In the genomic region with DNA sequence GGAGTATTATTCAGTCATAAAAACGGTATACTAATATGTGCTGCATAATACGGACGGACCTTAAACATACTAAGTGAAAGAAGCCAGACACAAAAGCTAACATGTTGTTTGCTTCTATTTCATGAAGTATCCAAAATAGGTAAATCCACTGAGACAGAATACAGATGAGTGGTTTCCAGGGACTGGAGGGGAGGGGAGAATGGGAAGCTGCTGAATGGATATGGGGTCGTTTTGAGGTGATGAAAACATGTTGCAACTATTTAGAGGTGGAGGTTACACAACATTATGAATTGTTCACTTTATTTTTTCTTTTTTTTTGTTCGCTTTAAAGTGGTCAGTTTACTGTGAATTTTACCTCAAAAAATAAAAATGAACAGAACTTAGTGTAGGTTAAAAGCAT, we compare ENCODE assay signal across 3 cellular contexts.
TF ChIP-seq lines count a peak whose summit lies in the region.

No MANE protein-coding gene starts in this region.

TF ChIP-seq in HepG2, 621 proteins besides CTCF, POLR2A, EP300 and RAD21:
- TF ChIP-seq CENPT (CRISPR knock-in tag; IDR thresholded peaks at IDR 0.05; ENCODE audit: low read depth) = no peak
- no peak for TF ChIP-seq ZBTB1 (CRISPR knock-in tag; IDR thresholded peaks at IDR 0.05; ENCODE audit: borderline replicate concordance)
- TF ChIP-seq RBM22 (optimal IDR thresholded peaks at IDR 0.05; ENCODE audit: low read length) = peak; percentile 53

TF ChIP-seq in WTC11, 78 proteins besides CTCF, POLR2A, EP300 and RAD21:
- TF ChIP-seq TCF7 (CRISPR knock-in tag; IDR thresholded peaks at IDR 0.05; ENCODE audit: low read depth) (no peak), ATF1 (CRISPR knock-in tag; IDR thresholded peaks at IDR 0.05) (no peak), CREB1 (CRISPR knock-in tag; IDR thresholded peaks at IDR 0.05) (no peak), EMX1 (CRISPR knock-in tag; IDR thresholded peaks at IDR 0.05) (no peak), MXD4 (CRISPR knock-in tag; IDR thresholded peaks at IDR 0.05; ENCODE audit: borderline replicate concordance) (no peak), SMAD3 (CRISPR knock-in tag; IDR thresholded peaks at IDR 0.05; ENCODE audit: borderline replicate concordance) (no peak), GABPB1 (CRISPR knock-in tag; IDR thresholded peaks at IDR 0.05) (no peak), TEAD1 (CRISPR knock-in tag; IDR thresholded peaks at IDR 0.05) (no peak), ZNF671 (CRISPR knock-in tag; IDR thresholded peaks at IDR 0.05) (no peak), NR1H2 (CRISPR knock-in tag; IDR thresholded peaks at IDR 0.05) (no peak), ZNF232 (CRISPR knock-in tag; IDR thresholded peaks at IDR 0.05) (no peak), NFE2L1 (CRISPR knock-in tag; IDR thresholded peaks at IDR 0.05) (no peak), PRRX2 (CRISPR knock-in tag; IDR thresholded peaks at IDR 0.05) (no peak), ZNF423 (CRISPR knock-in tag; IDR thresholded peaks at IDR 0.05) (no peak)
- TF ChIP-seq, protein P1, sequence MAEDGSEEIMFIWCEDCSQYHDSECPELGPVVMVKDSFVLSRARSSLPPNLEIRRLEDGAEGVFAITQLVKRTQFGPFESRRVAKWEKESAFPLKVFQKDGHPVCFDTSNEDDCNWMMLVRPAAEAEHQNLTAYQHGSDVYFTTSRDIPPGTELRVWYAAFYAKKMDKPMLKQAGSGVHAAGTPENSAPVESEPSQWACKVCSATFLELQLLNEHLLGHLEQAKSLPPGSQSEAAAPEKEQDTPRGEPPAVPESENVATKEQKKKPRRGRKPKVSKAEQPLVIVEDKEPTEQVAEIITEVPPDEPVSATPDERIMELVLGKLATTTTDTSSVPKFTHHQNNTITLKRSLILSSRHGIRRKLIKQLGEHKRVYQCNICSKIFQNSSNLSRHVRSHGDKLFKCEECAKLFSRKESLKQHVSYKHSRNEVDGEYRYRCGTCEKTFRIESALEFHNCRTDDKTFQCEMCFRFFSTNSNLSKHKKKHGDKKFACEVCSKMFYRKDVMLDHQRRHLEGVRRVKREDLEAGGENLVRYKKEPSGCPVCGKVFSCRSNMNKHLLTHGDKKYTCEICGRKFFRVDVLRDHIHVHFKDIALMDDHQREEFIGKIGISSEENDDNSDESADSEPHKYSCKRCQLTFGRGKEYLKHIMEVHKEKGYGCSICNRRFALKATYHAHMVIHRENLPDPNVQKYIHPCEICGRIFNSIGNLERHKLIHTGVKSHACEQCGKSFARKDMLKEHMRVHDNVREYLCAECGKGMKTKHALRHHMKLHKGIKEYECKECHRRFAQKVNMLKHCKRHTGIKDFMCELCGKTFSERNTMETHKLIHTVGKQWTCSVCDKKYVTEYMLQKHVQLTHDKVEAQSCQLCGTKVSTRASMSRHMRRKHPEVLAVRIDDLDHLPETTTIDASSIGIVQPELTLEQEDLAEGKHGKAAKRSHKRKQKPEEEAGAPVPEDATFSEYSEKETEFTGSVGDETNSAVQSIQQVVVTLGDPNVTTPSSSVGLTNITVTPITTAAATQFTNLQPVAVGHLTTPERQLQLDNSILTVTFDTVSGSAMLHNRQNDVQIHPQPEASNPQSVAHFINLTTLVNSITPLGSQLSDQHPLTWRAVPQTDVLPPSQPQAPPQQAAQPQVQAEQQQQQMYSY (CRISPR knock-in tag; IDR thresholded peaks at IDR 0.05) = no peak
- TF ChIP-seq, protein P2, sequence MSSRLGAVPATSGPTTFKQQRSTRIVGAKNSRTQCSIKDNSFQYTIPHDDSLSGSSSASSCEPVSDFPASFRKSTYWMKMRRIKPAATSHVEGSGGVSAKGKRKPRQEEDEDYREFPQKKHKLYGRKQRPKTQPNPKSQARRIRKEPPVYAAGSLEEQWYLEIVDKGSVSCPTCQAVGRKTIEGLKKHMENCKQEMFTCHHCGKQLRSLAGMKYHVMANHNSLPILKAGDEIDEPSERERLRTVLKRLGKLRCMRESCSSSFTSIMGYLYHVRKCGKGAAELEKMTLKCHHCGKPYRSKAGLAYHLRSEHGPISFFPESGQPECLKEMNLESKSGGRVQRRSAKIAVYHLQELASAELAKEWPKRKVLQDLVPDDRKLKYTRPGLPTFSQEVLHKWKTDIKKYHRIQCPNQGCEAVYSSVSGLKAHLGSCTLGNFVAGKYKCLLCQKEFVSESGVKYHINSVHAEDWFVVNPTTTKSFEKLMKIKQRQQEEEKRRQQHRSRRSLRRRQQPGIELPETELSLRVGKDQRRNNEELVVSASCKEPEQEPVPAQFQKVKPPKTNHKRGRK (CRISPR knock-in tag; IDR thresholded peaks at IDR 0.05; ENCODE audit: borderline replicate concordance) = no peak
- TF ChIP-seq, protein P3, sequence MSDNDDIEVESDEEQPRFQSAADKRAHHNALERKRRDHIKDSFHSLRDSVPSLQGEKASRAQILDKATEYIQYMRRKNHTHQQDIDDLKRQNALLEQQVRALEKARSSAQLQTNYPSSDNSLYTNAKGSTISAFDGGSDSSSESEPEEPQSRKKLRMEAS (CRISPR knock-in tag; IDR thresholded peaks at IDR 0.05) = no peak
- TF ChIP-seq, protein P4, sequence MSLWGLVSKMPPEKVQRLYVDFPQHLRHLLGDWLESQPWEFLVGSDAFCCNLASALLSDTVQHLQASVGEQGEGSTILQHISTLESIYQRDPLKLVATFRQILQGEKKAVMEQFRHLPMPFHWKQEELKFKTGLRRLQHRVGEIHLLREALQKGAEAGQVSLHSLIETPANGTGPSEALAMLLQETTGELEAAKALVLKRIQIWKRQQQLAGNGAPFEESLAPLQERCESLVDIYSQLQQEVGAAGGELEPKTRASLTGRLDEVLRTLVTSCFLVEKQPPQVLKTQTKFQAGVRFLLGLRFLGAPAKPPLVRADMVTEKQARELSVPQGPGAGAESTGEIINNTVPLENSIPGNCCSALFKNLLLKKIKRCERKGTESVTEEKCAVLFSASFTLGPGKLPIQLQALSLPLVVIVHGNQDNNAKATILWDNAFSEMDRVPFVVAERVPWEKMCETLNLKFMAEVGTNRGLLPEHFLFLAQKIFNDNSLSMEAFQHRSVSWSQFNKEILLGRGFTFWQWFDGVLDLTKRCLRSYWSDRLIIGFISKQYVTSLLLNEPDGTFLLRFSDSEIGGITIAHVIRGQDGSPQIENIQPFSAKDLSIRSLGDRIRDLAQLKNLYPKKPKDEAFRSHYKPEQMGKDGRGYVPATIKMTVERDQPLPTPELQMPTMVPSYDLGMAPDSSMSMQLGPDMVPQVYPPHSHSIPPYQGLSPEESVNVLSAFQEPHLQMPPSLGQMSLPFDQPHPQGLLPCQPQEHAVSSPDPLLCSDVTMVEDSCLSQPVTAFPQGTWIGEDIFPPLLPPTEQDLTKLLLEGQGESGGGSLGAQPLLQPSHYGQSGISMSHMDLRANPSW (CRISPR knock-in tag; conservative IDR thresholded peaks at IDR 0.05; ENCODE audit: low read depth) = no peak
TF ChIP-seq in WTC11: peak in this region for 0.

TF ChIP-seq in SK-N-SH treated with all-trans-retinoic acid at 6 μM for 48 hours, 23 proteins besides CTCF, POLR2A, EP300 and RAD21:
- TF ChIP-seq TCF4 (CRISPR knock-in tag; IDR thresholded peaks at IDR 0.05; ENCODE audit: borderline replicate concordance) = no peak
- TF ChIP-seq BACH2 (CRISPR knock-in tag; IDR thresholded peaks at IDR 0.05; ENCODE audit: borderline replicate concordance) = no peak
- no peak for TF ChIP-seq TOX (CRISPR knock-in tag; IDR thresholded peaks at IDR 0.05; ENCODE audit: borderline replicate concordance)
- no peak for TF ChIP-seq ZNF565 (CRISPR knock-in tag; conservative IDR thresholded peaks at IDR 0.05; ENCODE audit: low read depth)
- TF ChIP-seq ZC3H10 (CRISPR knock-in tag; IDR thresholded peaks at IDR 0.05) = no peak
- no peak for TF ChIP-seq SNAI2 (CRISPR knock-in tag; IDR thresholded peaks at IDR 0.05)
- TF ChIP-seq ESRRG (CRISPR knock-in tag; IDR thresholded peaks at IDR 0.05) = no peak
- no peak for TF ChIP-seq ZNF8 (CRISPR knock-in tag; IDR thresholded peaks at IDR 0.05)
- no peak for TF ChIP-seq ARNTL (CRISPR knock-in tag; IDR thresholded peaks at IDR 0.05; ENCODE audit: borderline replicate concordance, low read depth)
- TF ChIP-seq ZFP3 (CRISPR knock-in tag; IDR thresholded peaks at IDR 0.05) = no peak
- no peak for TF ChIP-seq ZNF70 (CRISPR knock-in tag; IDR thresholded peaks at IDR 0.05)
- no peak for TF ChIP-seq CSDC2 (CRISPR knock-in tag; IDR thresholded peaks at IDR 0.05)
- TF ChIP-seq ISL1 (CRISPR knock-in tag; IDR thresholded peaks at IDR 0.05) = no peak
- TF ChIP-seq, protein P5, sequence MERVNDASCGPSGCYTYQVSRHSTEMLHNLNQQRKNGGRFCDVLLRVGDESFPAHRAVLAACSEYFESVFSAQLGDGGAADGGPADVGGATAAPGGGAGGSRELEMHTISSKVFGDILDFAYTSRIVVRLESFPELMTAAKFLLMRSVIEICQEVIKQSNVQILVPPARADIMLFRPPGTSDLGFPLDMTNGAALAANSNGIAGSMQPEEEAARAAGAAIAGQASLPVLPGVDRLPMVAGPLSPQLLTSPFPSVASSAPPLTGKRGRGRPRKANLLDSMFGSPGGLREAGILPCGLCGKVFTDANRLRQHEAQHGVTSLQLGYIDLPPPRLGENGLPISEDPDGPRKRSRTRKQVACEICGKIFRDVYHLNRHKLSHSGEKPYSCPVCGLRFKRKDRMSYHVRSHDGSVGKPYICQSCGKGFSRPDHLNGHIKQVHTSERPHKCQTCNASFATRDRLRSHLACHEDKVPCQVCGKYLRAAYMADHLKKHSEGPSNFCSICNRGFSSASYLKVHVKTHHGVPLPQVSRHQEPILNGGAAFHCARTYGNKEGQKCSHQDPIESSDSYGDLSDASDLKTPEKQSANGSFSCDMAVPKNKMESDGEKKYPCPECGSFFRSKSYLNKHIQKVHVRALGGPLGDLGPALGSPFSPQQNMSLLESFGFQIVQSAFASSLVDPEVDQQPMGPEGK (CRISPR knock-in tag; IDR thresholded peaks at IDR 0.05; ENCODE audit: borderline replicate concordance) = no peak
- TF ChIP-seq, protein P6, sequence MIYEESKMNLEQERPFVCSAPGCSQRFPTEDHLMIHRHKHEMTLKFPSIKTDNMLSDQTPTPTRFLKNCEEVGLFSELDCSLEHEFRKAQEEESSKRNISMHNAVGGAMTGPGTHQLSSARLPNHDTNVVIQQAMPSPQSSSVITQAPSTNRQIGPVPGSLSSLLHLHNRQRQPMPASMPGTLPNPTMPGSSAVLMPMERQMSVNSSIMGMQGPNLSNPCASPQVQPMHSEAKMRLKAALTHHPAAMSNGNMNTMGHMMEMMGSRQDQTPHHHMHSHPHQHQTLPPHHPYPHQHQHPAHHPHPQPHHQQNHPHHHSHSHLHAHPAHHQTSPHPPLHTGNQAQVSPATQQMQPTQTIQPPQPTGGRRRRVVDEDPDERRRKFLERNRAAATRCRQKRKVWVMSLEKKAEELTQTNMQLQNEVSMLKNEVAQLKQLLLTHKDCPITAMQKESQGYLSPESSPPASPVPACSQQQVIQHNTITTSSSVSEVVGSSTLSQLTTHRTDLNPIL (CRISPR knock-in tag; IDR thresholded peaks at IDR 0.05; ENCODE audit: low read depth) = no peak
- no peak for TF ChIP-seq PPARA (CRISPR knock-in tag; IDR thresholded peaks at IDR 0.05; ENCODE audit: borderline replicate concordance)
- TF ChIP-seq OSR1 (CRISPR knock-in tag; IDR thresholded peaks at IDR 0.05) = no peak
- TF ChIP-seq RARB (CRISPR knock-in tag; IDR thresholded peaks at IDR 0.05) = no peak
- TF ChIP-seq, protein P7, sequence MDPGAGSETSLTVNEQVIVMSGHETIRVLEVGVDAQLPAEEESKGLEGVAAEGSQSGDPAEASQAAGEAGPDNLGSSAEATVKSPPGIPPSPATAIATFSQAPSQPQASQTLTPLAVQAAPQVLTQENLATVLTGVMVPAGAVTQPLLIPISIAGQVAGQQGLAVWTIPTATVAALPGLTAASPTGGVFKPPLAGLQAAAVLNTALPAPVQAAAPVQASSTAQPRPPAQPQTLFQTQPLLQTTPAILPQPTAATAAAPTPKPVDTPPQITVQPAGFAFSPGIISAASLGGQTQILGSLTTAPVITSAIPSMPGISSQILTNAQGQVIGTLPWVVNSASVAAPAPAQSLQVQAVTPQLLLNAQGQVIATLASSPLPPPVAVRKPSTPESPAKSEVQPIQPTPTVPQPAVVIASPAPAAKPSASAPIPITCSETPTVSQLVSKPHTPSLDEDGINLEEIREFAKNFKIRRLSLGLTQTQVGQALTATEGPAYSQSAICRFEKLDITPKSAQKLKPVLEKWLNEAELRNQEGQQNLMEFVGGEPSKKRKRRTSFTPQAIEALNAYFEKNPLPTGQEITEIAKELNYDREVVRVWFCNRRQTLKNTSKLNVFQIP (CRISPR knock-in tag; IDR thresholded peaks at IDR 0.05; ENCODE audit: borderline replicate concordance, low read depth) = no peak
- no peak for TF ChIP-seq ZFP30 (CRISPR knock-in tag; IDR thresholded peaks at IDR 0.05)
